ENCODE assay signal across 8 cellular contexts in genomic region chr10:104120512-104120902, GRCh38. TPM values are rescaled to one million over a fixed set of nuclear protein-coding genes. Genes with fewer than 3 reads are reported as not detected.
DNase-seq lines count a peak whose midpoint lies in the region; ATAC-seq and TF ChIP-seq lines count a peak whose summit lies in the region.

No MANE protein-coding gene starts in this region.

- no peaks in the 10 kb centered on the region for H3F3A ChIP-seq in OCI-LY1 (ENCODE audit: insufficient read depth, low read length)

- no peaks in the 10 kb centered on the region for H3K9me2 ChIP-seq in OCI-LY1 (ENCODE audit: low read depth, low read length)

- H3K4me1 ChIP-seq in CD4-positive, CD25-positive, alpha-beta regulatory T cell (ENCODE audit: control insufficient read depth, insufficient read depth, low read length, poor library complexity, severe bottlenecking): peaks cover 17% of the 10 kb centered on the region
- H3K4me1 ChIP-seq in OCI-LY1 (ENCODE audit: insufficient read depth, low read length, severe bottlenecking) (peaks cover 29% of the 10 kb centered on the region), neuron (ENCODE audit: insufficient read depth, low read length) (peaks cover 23% of the 10 kb centered on the region)

- no peaks in the 10 kb centered on the region for H3K79me2 ChIP-seq in OCI-LY1 (ENCODE audit: insufficient read depth, low read length)

- H3K36me3 ChIP-seq in CD4-positive, CD25-positive, alpha-beta regulatory T cell (ENCODE audit: control insufficient read depth, insufficient read depth, low read length): no peaks in the 10 kb centered on the region
- H3K36me3 ChIP-seq in OCI-LY1 (ENCODE audit: insufficient read depth, low read length) (peaks cover 7% of the 10 kb centered on the region; the same call in 1 of the 2 replicates), neuron (ENCODE audit: insufficient read depth, low read length) (peaks cover 4% of the 10 kb centered on the region)

- ATAC-seq in CD4-positive, CD25-positive, alpha-beta regulatory T cell (ENCODE audit: low read depth in 2 of 2): no peak
- ATAC-seq in effector memory CD8-positive, alpha-beta T cell (replicated peaks): no peak
- ATAC-seq in GM21360 (IDR thresholded peaks at IDR 0.05; ENCODE audit: unreplicated experiment): no peak

- DNase-seq in CD4-positive, CD25-positive, alpha-beta regulatory T cell: no peak
- DNase-seq in effector memory CD8-positive, alpha-beta T cell: no peak
- no peak for DNase-seq in effector CD8-positive, alpha-beta T cell (lab: John Stamatoyannopoulos, UW)
- no peak for DNase-seq in ecto neural progenitor cell (ENCODE audit: low spot score)
- DNase-seq in activated CD4-positive, CD25-positive, alpha-beta regulatory T cell treated with anti-CD3 and anti-CD28 coated beads, Interleukin-2, amount 50 U/mL, for 72 hours: no peak

- no peaks in the 10 kb centered on the region for H4K20me1 ChIP-seq in OCI-LY1 (ENCODE audit: insufficient read depth, low read length)

- H3K36me3 Mint-ChIP-seq in CD4-positive, CD25-positive, alpha-beta regulatory T cell: peaks cover 4% of the 10 kb centered on the region
- H3K36me3 Mint-ChIP-seq in effector memory CD8-positive, alpha-beta T cell (ENCODE audit: insufficient read depth): peaks cover 34% of the 10 kb centered on the region

- peaks cover 19 to 31% (median 26%) of the 10 kb centered on the region in 4 donors for H3K4me1 Mint-ChIP-seq in CD4-positive, CD25-positive, alpha-beta regulatory T cell
- H3K4me1 Mint-ChIP-seq in effector memory CD8-positive, alpha-beta T cell (ENCODE audit: low read depth in 2 of 2): peaks cover 10 to 12% of the 10 kb centered on the region in 2 donors

- H3K27ac ChIP-seq in CD4-positive, CD25-positive, alpha-beta regulatory T cell (ENCODE audit: insufficient read depth, low read length, poor library complexity, severe bottlenecking): peak overlapping the region; percentile 99
- H3K27ac ChIP-seq in OCI-LY1 (ENCODE audit: low read depth, low read length, poor library complexity, severe bottlenecking): no peak overlapping the region

- no peaks in the 10 kb centered on the region for H3K9me3 ChIP-seq in CD4-positive, CD25-positive, alpha-beta regulatory T cell (ENCODE audit: control insufficient read depth in 2 of 2, low read length in 2 of 2)
- H3K9me3 ChIP-seq in OCI-LY1 (ENCODE audit: low read length) (no peaks in the 10 kb centered on the region), neuron (ENCODE audit: low read length) (no peaks in the 10 kb centered on the region)

- peaks cover 0 to 2% (median 0%) of the 10 kb centered on the region in 7 donors for H3K9me3 Mint-ChIP-seq in CD4-positive, CD25-positive, alpha-beta regulatory T cell
- no peaks in the 10 kb centered on the region for H3K9me3 Mint-ChIP-seq in effector memory CD8-positive, alpha-beta T cell

- TF ChIP-seq CTCF in OCI-LY1 (IDR thresholded peaks at IDR 0.05; ENCODE audit: low read length): no peak

- peak overlapping the region; percentile 87; the same call in 1 of the 2 replicates for H3K9ac ChIP-seq in OCI-LY1 (ENCODE audit: low read length)

- peak overlapping the region; percentile 96 for H3K4me3 ChIP-seq in CD4-positive, CD25-positive, alpha-beta regulatory T cell (ENCODE audit: low read depth, low read length)
- H3K4me3 ChIP-seq in OCI-LY1 (ENCODE audit: low read depth, low read length, poor library complexity, severe bottlenecking) (peak overlapping the region; percentile 90), neuron (ENCODE audit: low read length) (peak overlapping the region; percentile 79)

- peak overlapping the region; percentile 91 for H3K4me2 ChIP-seq in OCI-LY1 (ENCODE audit: low read length)

- peak overlapping the region; percentile 29; the same call in 1 of the 2 replicates for H2AFZ ChIP-seq in OCI-LY1 (ENCODE audit: low read length)
- peak overlapping the region; percentile 99 for H2AFZ ChIP-seq in neuron (ENCODE audit: low read depth, low read length)

- H3K27me3 ChIP-seq in CD4-positive, CD25-positive, alpha-beta regulatory T cell (ENCODE audit: control insufficient read depth, insufficient read depth, low read length): no peaks in the 10 kb centered on the region
- H3K27me3 ChIP-seq in OCI-LY1 (ENCODE audit: insufficient read depth, low read length): no peaks in the 10 kb centered on the region
- no peaks in the 10 kb centered on the region for H3K27me3 ChIP-seq in neuron (ENCODE audit: insufficient read depth, low read length)

- peak overlapping the region; percentile 95 to 100 (median 98) for H3K4me3 Mint-ChIP-seq in CD4-positive, CD25-positive, alpha-beta regulatory T cell
- peak overlapping the region; percentile 91 to 93 for H3K4me3 Mint-ChIP-seq in effector memory CD8-positive, alpha-beta T cell

- H3K27me3 Mint-ChIP-seq in CD4-positive, CD25-positive, alpha-beta regulatory T cell: peaks cover 11% of the 10 kb centered on the region
- H3K27me3 Mint-ChIP-seq in effector memory CD8-positive, alpha-beta T cell: peaks cover 0 to 11% of the 10 kb centered on the region in 2 donors

- peak overlapping the region; percentile 97 to 98 (median 98) for H3K27ac Mint-ChIP-seq in CD4-positive, CD25-positive, alpha-beta regulatory T cell
- peak overlapping the region; percentile 99 for H3K27ac Mint-ChIP-seq in effector memory CD8-positive, alpha-beta T cell

RNA-seq across cellular contexts. Expression of gene SFR1, which starts 1.5 kb away (rescaled TPM):
- 12.9 TPM for total RNA-seq in CD4-positive, CD25-positive, alpha-beta regulatory T cell
- 10 to 100 TPM; 14.5 to 19.6 (median 15.3) TPM for polyA plus RNA-seq in CD4-positive, CD25-positive, alpha-beta regulatory T cell

RNA-seq across cellular contexts. Expression of gene COL17A1, which starts 34.8 kb away (rescaled TPM):
- not detected for total RNA-seq in CD4-positive, CD25-positive, alpha-beta regulatory T cell
- polyA plus RNA-seq in CD4-positive, CD25-positive, alpha-beta regulatory T cell: under 1 TPM in 1 of 4 donors, not detected in 3; 0.24 TPM
